1 cellular context compared by ENCODE assay signal in the genomic region with DNA sequence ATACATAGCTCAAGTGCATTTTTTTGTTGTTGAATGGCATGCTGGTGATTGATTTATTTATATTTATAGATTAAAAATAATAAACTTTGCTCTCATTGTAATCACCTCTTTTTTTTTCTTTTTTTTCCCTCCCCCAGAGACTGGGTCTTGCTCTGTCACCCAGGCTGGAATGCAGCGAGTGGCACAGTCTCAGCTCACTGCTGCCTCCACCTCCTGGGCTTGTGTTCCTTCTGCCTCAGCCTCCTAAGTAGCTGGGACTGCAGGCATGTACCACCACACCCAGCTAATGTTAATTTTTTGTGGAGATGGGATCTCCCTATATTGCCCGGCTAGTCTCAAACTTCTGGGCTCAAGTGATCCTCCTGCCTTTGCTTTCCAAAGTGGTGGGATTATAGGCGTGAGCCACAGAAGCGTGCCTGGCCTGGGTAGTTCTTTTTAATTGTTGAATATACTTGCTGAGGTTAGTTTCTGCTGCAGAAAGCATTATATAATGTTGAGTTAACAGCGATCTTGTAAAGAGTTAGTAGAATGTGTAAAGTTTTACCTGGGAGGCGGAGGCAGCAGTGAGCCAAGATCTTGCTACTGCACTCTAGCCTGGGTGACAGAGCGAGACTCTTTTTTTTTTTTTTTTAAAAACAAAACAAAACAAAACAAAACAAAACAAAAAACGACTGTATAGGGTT.
TF ChIP-seq lines count a peak whose summit lies in the region.

No MANE protein-coding gene starts in this region.

TF ChIP-seq in A549, 52 proteins besides CTCF, POLR2A, EP300 and RAD21 (continued from another document):
- TF ChIP-seq, protein P1, sequence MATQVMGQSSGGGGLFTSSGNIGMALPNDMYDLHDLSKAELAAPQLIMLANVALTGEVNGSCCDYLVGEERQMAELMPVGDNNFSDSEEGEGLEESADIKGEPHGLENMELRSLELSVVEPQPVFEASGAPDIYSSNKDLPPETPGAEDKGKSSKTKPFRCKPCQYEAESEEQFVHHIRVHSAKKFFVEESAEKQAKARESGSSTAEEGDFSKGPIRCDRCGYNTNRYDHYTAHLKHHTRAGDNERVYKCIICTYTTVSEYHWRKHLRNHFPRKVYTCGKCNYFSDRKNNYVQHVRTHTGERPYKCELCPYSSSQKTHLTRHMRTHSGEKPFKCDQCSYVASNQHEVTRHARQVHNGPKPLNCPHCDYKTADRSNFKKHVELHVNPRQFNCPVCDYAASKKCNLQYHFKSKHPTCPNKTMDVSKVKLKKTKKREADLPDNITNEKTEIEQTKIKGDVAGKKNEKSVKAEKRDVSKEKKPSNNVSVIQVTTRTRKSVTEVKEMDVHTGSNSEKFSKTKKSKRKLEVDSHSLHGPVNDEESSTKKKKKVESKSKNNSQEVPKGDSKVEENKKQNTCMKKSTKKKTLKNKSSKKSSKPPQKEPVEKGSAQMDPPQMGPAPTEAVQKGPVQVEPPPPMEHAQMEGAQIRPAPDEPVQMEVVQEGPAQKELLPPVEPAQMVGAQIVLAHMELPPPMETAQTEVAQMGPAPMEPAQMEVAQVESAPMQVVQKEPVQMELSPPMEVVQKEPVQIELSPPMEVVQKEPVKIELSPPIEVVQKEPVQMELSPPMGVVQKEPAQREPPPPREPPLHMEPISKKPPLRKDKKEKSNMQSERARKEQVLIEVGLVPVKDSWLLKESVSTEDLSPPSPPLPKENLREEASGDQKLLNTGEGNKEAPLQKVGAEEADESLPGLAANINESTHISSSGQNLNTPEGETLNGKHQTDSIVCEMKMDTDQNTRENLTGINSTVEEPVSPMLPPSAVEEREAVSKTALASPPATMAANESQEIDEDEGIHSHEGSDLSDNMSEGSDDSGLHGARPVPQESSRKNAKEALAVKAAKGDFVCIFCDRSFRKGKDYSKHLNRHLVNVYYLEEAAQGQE (IDR thresholded peaks at IDR 0.05), result no peak
- no peak for TF ChIP-seq MAZ (IDR thresholded peaks at IDR 0.05; ENCODE audit: borderline replicate concordance, low read depth, low read length)
- TF ChIP-seq CHD4 (IDR thresholded peaks at IDR 0.05; ENCODE audit: borderline replicate concordance), result no peak
- no peak for TF ChIP-seq FOXS1 (CRISPR knock-in tag; IDR thresholded peaks at IDR 0.05)
- no peak for TF ChIP-seq KDM5A (IDR thresholded peaks at IDR 0.05)
